In the genomic region with DNA sequence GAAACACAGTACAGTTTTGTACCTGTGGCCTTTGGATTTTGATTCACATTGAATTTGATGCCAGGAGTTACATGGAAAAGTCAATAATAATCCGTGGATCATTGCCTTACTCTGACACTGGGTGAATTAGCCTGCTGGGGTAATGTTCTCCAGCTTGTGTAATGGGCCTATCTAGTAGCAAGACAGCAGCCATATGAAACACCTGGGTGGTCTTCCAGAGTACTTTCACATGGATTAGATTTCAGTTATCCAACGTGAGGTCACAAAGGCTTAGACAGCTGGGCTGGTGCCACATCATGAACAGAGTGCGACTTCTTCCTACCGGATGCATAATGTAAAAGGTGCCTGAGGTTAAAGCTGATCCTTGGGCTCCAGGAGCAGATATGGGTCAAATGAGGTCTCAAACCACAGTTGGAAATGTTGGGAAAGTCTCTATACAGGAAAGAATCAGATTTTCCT, we compare ENCODE assay signal across 23 cellular contexts.
"Had no signal": no experiment of that assay in that cellular context is flagged by ENCODE, and none has a peak within 500 bp of the region (broad histone marks: within the 10 kb centered on the region; RNA-seq: fewer than 3 reads in every experiment).

No MANE protein-coding gene starts in this region.

- ATAC-seq: activated CD8-positive, alpha-beta memory T cell treated with anti-CD3 and anti-CD28 coated beads, Interleukin-2, amount 10 ng/mL, durations not matched to agents 7 days and 5 days; activated naive CD4-positive, alpha-beta T cell treated with anti-CD3 and anti-CD28 coated beads, Interleukin-2, amount 50 U/mL, for 72 hours; activated naive CD8-positive, alpha-beta T cell treated with anti-CD3 and anti-CD28 coated beads, Interleukin-2, amount 50 U/mL, for 24 hours; PC-3; T-helper 17 cell; WTC11 had no signal

- DNase-seq: activated CD4-positive, alpha-beta T cell treated with anti-CD3 and anti-CD28 coated beads, Interleukin-2, amount 10 ng/mL, durations not matched to agents 24 days and 14 days; activated CD4-positive, alpha-beta T cell treated with anti-CD3 and anti-CD28 coated beads, Interleukin-2, amount 50 U/mL, for 48 hours; activated CD4-positive, CD25-positive, alpha-beta regulatory T cell treated with anti-CD3 and anti-CD28 coated beads, Interleukin-2, amount 50 U/mL, for 72 hours; activated CD8-positive, alpha-beta memory T cell treated with anti-CD3 and anti-CD28 coated beads, Interleukin-2, amount 10 ng/mL, durations not matched to agents 7 days and 5 days; activated effector memory CD4-positive, alpha-beta T cell treated with anti-CD3 and anti-CD28 coated beads, Interleukin-2, amount 50 U/mL, for 16 hours; activated naive CD4-positive, alpha-beta T cell treated with Interleukin-2 at 50 U/mL for 16 hours; activated naive CD8-positive, alpha-beta T cell treated with anti-CD3 and anti-CD28 coated beads, Interleukin-2, amount 50 U/mL, for 24 hours; activated T-cell treated with anti-CD3 and anti-CD28 coated beads, Interleukin-2, amount 50 U/mL, for 24 hours; amniotic stem cell; NCI-H1105; NCI-H1436; NCI-H1694 treated with DMSO at 0.1 percent for 48 hours; NCI-H2029 treated with DMSO at 0.1 percent for 48 hours; NCI-H2227 treated with DMSO at 0.1 percent for 48 hours; NCI-H446 treated with DMSO at 0.1 percent for 48 hours; NCI-H524 treated with DMSO at 0.1 percent for 48 hours; NCI-H774; PC-3; SHP77 treated with DMSO at 0.1 percent for 48 hours; T-helper 17 cell; T-helper 9 cell had no signal
